Comparison of ENCODE assay signal across 8 cellular contexts in the genomic region with DNA sequence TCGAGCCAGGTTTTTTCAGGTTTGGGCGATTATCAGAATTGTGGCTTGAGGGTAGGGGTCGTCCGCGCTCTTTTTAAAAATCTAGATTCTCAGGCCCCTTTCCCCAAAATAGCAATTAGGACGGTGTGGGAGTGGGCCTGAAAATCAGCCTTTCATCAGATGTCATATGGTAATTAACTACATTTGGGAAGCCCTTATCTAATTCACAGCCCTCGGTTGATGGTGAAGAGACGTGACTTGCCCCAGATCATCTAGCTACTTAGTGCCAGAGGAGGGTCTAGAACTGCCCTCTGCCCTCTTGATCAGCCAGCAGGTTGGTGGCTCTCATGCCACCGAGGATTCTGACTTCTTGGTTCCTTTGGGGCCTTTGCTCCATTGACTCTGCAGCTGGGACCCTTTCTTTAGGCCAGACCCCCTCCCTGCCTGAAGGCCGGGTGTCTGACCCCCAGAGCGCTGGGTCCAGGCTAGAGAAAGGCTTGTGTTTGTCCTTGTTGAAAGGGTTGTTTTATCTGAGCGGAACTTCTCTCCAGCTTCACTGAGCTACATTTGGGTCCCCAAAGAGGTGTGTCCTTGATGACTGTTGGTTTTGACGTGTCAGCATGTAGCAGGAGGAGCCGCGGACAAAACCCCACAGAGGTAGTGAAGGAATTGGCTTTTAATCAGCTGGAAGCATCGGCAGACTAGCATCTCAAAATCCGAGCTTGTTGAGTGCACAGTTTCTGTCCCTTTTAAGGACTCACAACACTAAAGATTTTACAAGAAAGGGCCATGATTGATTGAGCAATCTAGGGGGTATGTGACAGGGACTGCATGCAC. TPM values are rescaled to one million over a fixed set of nuclear protein-coding genes. Genes with fewer than 3 reads are reported as not detected.
A peak's percentile ranks its signal among the peaks of the same experiment; 100 is the strongest.
DNase-seq lines count a peak whose midpoint lies in the region; ATAC-seq and TF ChIP-seq lines count a peak whose summit lies in the region.

No MANE protein-coding gene starts in this region.

- no peak for TF ChIP-seq POLR2A in heart left ventricle (IDR thresholded peaks at IDR 0.05)

- peak overlapping the region; percentile 95 for H3K4me3 Mint-ChIP-seq in T-helper 1 cell treated with Interleukin-12 subunit alpha and Interleukin-12 subunit beta and Interleukin-4 antibody, amounts not matched to agents 30 μg/mL and 1 μg/mL, for 36 hours
- H3K4me3 Mint-ChIP-seq in type B pancreatic cell, result peak overlapping the region; percentile 93

- peak overlapping the region; percentile 97 for H3K27ac Mint-ChIP-seq in T-helper 1 cell treated with Interleukin-12 subunit alpha and Interleukin-12 subunit beta and Interleukin-4 antibody, amounts not matched to agents 30 μg/mL and 1 μg/mL, for 36 hours
- peak overlapping the region; percentile 92 for H3K27ac Mint-ChIP-seq in type B pancreatic cell

- H3K36me3 ChIP-seq in heart left ventricle, result peaks cover 0 to 22% (median 9%) of the 10 kb centered on the region in 9 donors
- no peaks in the 10 kb centered on the region for H3K36me3 ChIP-seq in colonic mucosa

- H3K27me3 Mint-ChIP-seq in T-helper 1 cell treated with Interleukin-12 subunit alpha and Interleukin-12 subunit beta and Interleukin-4 antibody, amounts not matched to agents 30 μg/mL and 1 μg/mL, for 36 hours (ENCODE audit: low read depth), result no peaks in the 10 kb centered on the region
- H3K27me3 Mint-ChIP-seq in type B pancreatic cell, result no peaks in the 10 kb centered on the region

- no peaks in the 10 kb centered on the region for H3K9me3 Mint-ChIP-seq in T-helper 1 cell treated with Interleukin-12 subunit alpha and Interleukin-12 subunit beta and Interleukin-4 antibody, amounts not matched to agents 30 μg/mL and 1 μg/mL, for 36 hours
- H3K9me3 Mint-ChIP-seq in type B pancreatic cell, result no peaks in the 10 kb centered on the region

- H3K27me3 ChIP-seq in heart left ventricle (no peaks in the 10 kb centered on the region), colonic mucosa (no peaks in the 10 kb centered on the region)

- no peaks in the 10 kb centered on the region for H3K9me3 ChIP-seq in heart left ventricle
- H3K9me3 ChIP-seq in colonic mucosa, result no peaks in the 10 kb centered on the region

- intact Hi-C loops in heart left ventricle (cut with DNase I), result loop anchor here in 6 of 10 donors (2.0 to 10.0 kb wide), 8 partner anchors 75 to 393 kb away; partner anchors contain the start of genes HAPLN3 (in 4 of the 6), DET1 (in 1 of the 6), MRPL46 (in 1 of the 6) and MRPS11 (in 1 of the 6)
- intact Hi-C loops in cardiac septum (cut with DNase I), result loop anchor here (5.0 kb wide), 1 partner anchor 275 kb away; the partner anchor contains the start of gene HAPLN3
- intact Hi-C loops in colonic mucosa (cut with DNase I), result loop anchor here (10.0 kb wide), 2 partner anchors 83 to 213 kb away; no protein-coding TSS in a partner anchor

- peak overlapping the region; percentile 86 for H3K9ac ChIP-seq in colonic mucosa (ENCODE audit: low read depth in 2 of 2, low read length in 2 of 2)

- DNase-seq in heart left ventricle (no peak), cardiac septum (ENCODE audit: low spot score) (no peak), colonic mucosa (peak; percentile 24), mesenteric fat pad (ENCODE audit: low spot score) (peak; percentile 60), type B pancreatic cell (ENCODE audit: extremely low spot score, unreplicated experiment) (no peak), NCI-H2196 (lab: John Stamatoyannopoulos, UW; ENCODE audit: unreplicated experiment) (no peak)

- H3K27ac ChIP-seq in heart left ventricle (peak overlapping the region in 11 of 12 donors; percentile 80 to 96 (median 90)), colonic mucosa (peak overlapping the region; percentile 61)

- ATAC-seq in heart left ventricle (peak in 1 of 4 donors; percentile 4), HG03457 (IDR thresholded peaks at IDR 0.05; ENCODE audit: unreplicated experiment) (peak; percentile 31)

- H3K4me1 ChIP-seq in heart left ventricle (peaks cover 3 to 56% (median 27%) of the 10 kb centered on the region in 12 donors), colonic mucosa (peaks cover 15% of the 10 kb centered on the region)

- WGBS in heart left ventricle, 4 donors, result 30 to 36% (median 33%) methylated on average over 16 to 17 of the region's 17 CpGs

- H3K4me3 ChIP-seq in heart left ventricle (peak overlapping the region; percentile 58 to 98 (median 82)), colonic mucosa (peak overlapping the region; percentile 98)

- H3K4me1 Mint-ChIP-seq in T-helper 1 cell treated with Interleukin-12 subunit alpha and Interleukin-12 subunit beta and Interleukin-4 antibody, amounts not matched to agents 30 μg/mL and 1 μg/mL, for 36 hours (ENCODE audit: low read depth), result peaks cover 41% of the 10 kb centered on the region
- peaks cover 31% of the 10 kb centered on the region for H3K4me1 Mint-ChIP-seq in type B pancreatic cell (ENCODE audit: unreplicated experiment)

- H3K36me3 Mint-ChIP-seq in T-helper 1 cell treated with Interleukin-12 subunit alpha and Interleukin-12 subunit beta and Interleukin-4 antibody, amounts not matched to agents 30 μg/mL and 1 μg/mL, for 36 hours (ENCODE audit: low read depth), result peaks cover 23% of the 10 kb centered on the region
- peaks cover 6% of the 10 kb centered on the region for H3K36me3 Mint-ChIP-seq in type B pancreatic cell

- TF ChIP-seq CTCF in heart left ventricle (IDR thresholded peaks at IDR 0.05) (no peak), colonic mucosa (IDR thresholded peaks at IDR 0.05) (no peak), type B pancreatic cell (conservative IDR thresholded peaks at IDR 0.05) (no peak)

RNA-seq across cellular contexts. Expression of gene AEN, which starts 0.9 kb away (rescaled TPM):
- total RNA-seq in heart left ventricle, result 10 to 100 TPM in 2 of 9 donors, 1 to 10 TPM in 7; 4.5 to 11.9 (median 6.6) TPM
- 10 to 100 TPM in 1 of 2 donors, 1 to 10 TPM in 1; 3.8 to 21.8 TPM for polyA plus RNA-seq in heart left ventricle
- total RNA-seq in cardiac septum, result 8.7 TPM
- 10 to 100 TPM; 13.8 to 23.8 TPM for total RNA-seq in colonic mucosa
- 23.3 TPM for total RNA-seq in mesenteric fat pad
- 48.9 and 62.9 TPM in 2 replicates for total RNA-seq in type B pancreatic cell (ENCODE audit: low replicate concordance)

RNA-seq across cellular contexts. Expression of gene ISG20, which starts 16.8 kb away (rescaled TPM):
- total RNA-seq in heart left ventricle (10 to 100 TPM in 2 of 9 donors, 1 to 10 TPM in 7; 1.5 to 24.2 (median 4.9) TPM), cardiac septum (3.9 TPM), colonic mucosa (10 to 100 TPM; 43.5 to 60.5 TPM), mesenteric fat pad (16.2 TPM), type B pancreatic cell (ENCODE audit: low replicate concordance) (4.9 and 7.9 TPM in 2 replicates)
- 10 to 100 TPM in 1 of 2 donors, 1 to 10 TPM in 1; 3.1 to 10.3 TPM for polyA plus RNA-seq in heart left ventricle

Comparison
In these comparisons a context has a peak if more than half of its experiments do, and no peak if none do; other contexts are left out.
1. DNase-seq: peak in colonic mucosa (single experiment) and mesenteric fat pad (single experiment); none in heart left ventricle (0 of 5), cardiac septum (single experiment), type B pancreatic cell (single experiment) and NCI-H2196 (single experiment).